Comparison of ENCODE assay signal across 1 cellular context in genomic region chr2:18266188-18266587, GRCh38.
TF ChIP-seq lines count a peak whose summit lies in the region.

No MANE protein-coding gene starts in this region.

TF ChIP-seq in IMR-90, 13 proteins besides CTCF, POLR2A, EP300 and RAD21 (continued from another document):
- TF ChIP-seq MAZ (IDR thresholded peaks at IDR 0.05; ENCODE audit: borderline replicate concordance, low read depth, low read length) (no peak), RFX5 (IDR thresholded peaks at IDR 0.05; ENCODE audit: low read depth, low read length) (no peak)
